Comparison of ENCODE assay signal across 17 cellular contexts in the genomic region with DNA sequence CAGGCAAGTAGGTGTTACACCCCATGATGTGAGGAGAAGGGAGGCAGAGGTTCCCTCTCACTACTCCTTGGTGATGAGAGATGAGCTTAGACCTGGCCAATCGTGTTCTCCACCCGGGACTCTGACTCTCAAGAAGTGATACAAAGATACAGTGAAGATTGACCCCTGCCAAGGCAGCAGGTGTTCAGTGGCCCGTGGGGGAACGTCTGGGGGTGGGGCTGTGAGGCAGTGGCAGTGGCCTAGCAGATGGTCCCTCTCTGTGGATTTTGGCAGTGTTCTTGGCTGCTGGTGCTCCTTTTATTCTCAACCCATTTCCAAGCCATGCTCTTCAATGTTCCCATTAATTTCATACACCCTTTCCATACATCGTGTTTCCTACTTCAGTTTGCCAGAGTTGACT.
DNase-seq lines count a peak whose midpoint lies in the region; TF ChIP-seq lines count a peak whose summit lies in the region.
"Had no signal": no experiment of that assay in that cellular context is flagged by ENCODE, and none has a peak within 500 bp of the region (broad histone marks: within the 10 kb centered on the region; RNA-seq: fewer than 3 reads in every experiment).

No MANE protein-coding gene starts in this region.

- CTCF ChIA-PET in MCF 10A (lab: Yijun Ruan, JAX), result interaction anchor here (2.9 kb wide), 1 partner anchor 12 kb away, joined by 13 read pairs; no protein-coding TSS in a partner anchor

- H3K27ac Mint-ChIP-seq in MCF 10A (ENCODE audit: low read depth, unreplicated experiment) (peak overlapping the region; percentile 15), endodermal cell (no peak overlapping the region)
- H3K27ac Mint-ChIP-seq: HFFc6, IgD-negative memory B cell had no signal

- BruUV-seq in MCF 10A (replicated peaks; lab: Mats Ljungman, UMichigan), result no TSS peak

- H3K27ac ChIP-seq in breast epithelium (no peak overlapping the region), endodermal cell (ENCODE audit: low read depth, low read length) (no peak overlapping the region)
- H3K27ac ChIP-seq: BLaER1 treated with 17β-estradiol and CSF1 and Interleukin-3, amounts not matched to agents 10 nM and 100 nM had no signal

- H3K36me3 ChIP-seq in breast epithelium (no peaks in the 10 kb centered on the region), endodermal cell (ENCODE audit: control insufficient read depth, insufficient read depth, low read length) (no peaks in the 10 kb centered on the region)
- H3K36me3 ChIP-seq: BLaER1 treated with 17β-estradiol and CSF1 and Interleukin-3, amounts not matched to agents 10 nM and 100 nM had no signal

- H3K4me1 Mint-ChIP-seq in MCF 10A (ENCODE audit: insufficient read depth, unreplicated experiment) (peaks cover 17% of the 10 kb centered on the region), endodermal cell (peaks cover 3% of the 10 kb centered on the region)
- H3K4me1 Mint-ChIP-seq: IgD-negative memory B cell had no signal

- 79 to 91% methylated on average over 2 to 5 of the region's 5 CpGs for WGBS in endodermal cell (ENCODE audit: insufficient coverage in 1 of 2, insufficient read length in 1 of 2), 2 experiments

- H3K4me3 ChIP-seq in breast epithelium (no peak overlapping the region), endodermal cell (ENCODE audit: low read length) (no peak overlapping the region)
- H3K4me3 ChIP-seq: BLaER1 treated with 17β-estradiol and CSF1 and Interleukin-3, amounts not matched to agents 10 nM and 100 nM had no signal

- no peaks in the 10 kb centered on the region for H3K9me3 Mint-ChIP-seq in MCF 10A (ENCODE audit: unreplicated experiment)
- no peaks in the 10 kb centered on the region for H3K9me3 Mint-ChIP-seq in endodermal cell
- H3K9me3 Mint-ChIP-seq: HFFc6 had no signal

- H3K27me3 Mint-ChIP-seq in MCF 10A (ENCODE audit: insufficient read depth, unreplicated experiment) (no peaks in the 10 kb centered on the region), endodermal cell (ENCODE audit: insufficient read depth) (peaks cover 2% of the 10 kb centered on the region)

- POLR2A ChIA-PET in MCF 10A (lab: Yijun Ruan, JAX), result interaction anchor here (1.0 kb wide), 1 partner anchor 121 kb away, joined by 4 read pairs; no protein-coding TSS in a partner anchor

- no peak overlapping the region for H3K9ac ChIP-seq in endodermal cell (ENCODE audit: extremely low read depth, low read length, poor library complexity, severe bottlenecking)
- H3K9ac ChIP-seq: BLaER1 treated with 17β-estradiol and CSF1 and Interleukin-3, amounts not matched to agents 10 nM and 100 nM; SK-N-SH had no signal

- DNase-seq in MCF 10A (ENCODE audit: unreplicated experiment) (no peak), breast epithelium (ENCODE audit: low spot score in 2 of 2) (no peak), NCI-H524 (lab: John Stamatoyannopoulos, UW) (peak; percentile 17 to 83), cerebellum (ENCODE audit: low spot score) (peak; percentile 74), endodermal cell (no peak), germinal center (ENCODE audit: low spot score) (no peak), NCI-H146 (lab: John Stamatoyannopoulos, UW) (no peak)
- DNase-seq: DMS153, HFFc6, MV-4-11, NCI-H1436, NCI-H345, SHP77, SK-N-SH, T-helper 1 cell had no signal

- H3K27me3 ChIP-seq in breast epithelium (no peaks in the 10 kb centered on the region), endodermal cell (ENCODE audit: control insufficient read depth, insufficient read depth, low read length, poor library complexity, severe bottlenecking) (no peaks in the 10 kb centered on the region)
- H3K27me3 ChIP-seq: BLaER1 treated with 17β-estradiol and CSF1 and Interleukin-3, amounts not matched to agents 10 nM and 100 nM had no signal

- H3K4me3 Mint-ChIP-seq in MCF 10A (ENCODE audit: unreplicated experiment) (no peak overlapping the region), endodermal cell (no peak overlapping the region)
- H3K4me3 Mint-ChIP-seq: HFFc6, IgD-negative memory B cell had no signal

- H3K9me3 ChIP-seq in breast epithelium (no peaks in the 10 kb centered on the region), endodermal cell (ENCODE audit: control insufficient read depth, low read length) (no peaks in the 10 kb centered on the region)
- H3K9me3 ChIP-seq: BLaER1 treated with 17β-estradiol and CSF1 and Interleukin-3, amounts not matched to agents 10 nM and 100 nM; SK-N-SH had no signal

- no peak for TF ChIP-seq CTCF in MCF 10A (IDR thresholded peaks at IDR 0.05; ENCODE audit: unreplicated experiment)
- TF ChIP-seq CTCF in breast epithelium (IDR thresholded peaks at IDR 0.05), result no peak
- no peak for TF ChIP-seq CTCF in endodermal cell (conservative IDR thresholded peaks at IDR 0.05)

- no peak for TF ChIP-seq POLR2A in breast epithelium (IDR thresholded peaks at IDR 0.05)

- H3K4me1 ChIP-seq in breast epithelium, result no peaks in the 10 kb centered on the region
- H3K4me1 ChIP-seq in endodermal cell (ENCODE audit: control insufficient read depth, insufficient read depth, low read length), result no peaks in the 10 kb centered on the region

- H3K36me3 Mint-ChIP-seq in MCF 10A (ENCODE audit: insufficient read depth, unreplicated experiment) (no peaks in the 10 kb centered on the region), endodermal cell (ENCODE audit: low read depth) (no peaks in the 10 kb centered on the region)
- H3K36me3 Mint-ChIP-seq: IgD-negative memory B cell had no signal

- intact Hi-C loops in MCF 10A (cut with micrococcal nuclease), result no loop called here
- intact Hi-C loops in breast epithelium (cut with DNase I; ENCODE audit: low total_unique reads), result no loop called here

Comparison
In these comparisons a context has a peak if more than half of its experiments do, and no peak if none do; other contexts are left out.
1. DNase-seq: peak in NCI-H524 (2 of 2) and cerebellum (single experiment); none in MCF 10A (single experiment), breast epithelium (0 of 2), endodermal cell (single experiment), germinal center (single experiment) and NCI-H146 (single experiment).